Comparison of ENCODE assay signal across 16 cellular contexts in the genomic region with DNA sequence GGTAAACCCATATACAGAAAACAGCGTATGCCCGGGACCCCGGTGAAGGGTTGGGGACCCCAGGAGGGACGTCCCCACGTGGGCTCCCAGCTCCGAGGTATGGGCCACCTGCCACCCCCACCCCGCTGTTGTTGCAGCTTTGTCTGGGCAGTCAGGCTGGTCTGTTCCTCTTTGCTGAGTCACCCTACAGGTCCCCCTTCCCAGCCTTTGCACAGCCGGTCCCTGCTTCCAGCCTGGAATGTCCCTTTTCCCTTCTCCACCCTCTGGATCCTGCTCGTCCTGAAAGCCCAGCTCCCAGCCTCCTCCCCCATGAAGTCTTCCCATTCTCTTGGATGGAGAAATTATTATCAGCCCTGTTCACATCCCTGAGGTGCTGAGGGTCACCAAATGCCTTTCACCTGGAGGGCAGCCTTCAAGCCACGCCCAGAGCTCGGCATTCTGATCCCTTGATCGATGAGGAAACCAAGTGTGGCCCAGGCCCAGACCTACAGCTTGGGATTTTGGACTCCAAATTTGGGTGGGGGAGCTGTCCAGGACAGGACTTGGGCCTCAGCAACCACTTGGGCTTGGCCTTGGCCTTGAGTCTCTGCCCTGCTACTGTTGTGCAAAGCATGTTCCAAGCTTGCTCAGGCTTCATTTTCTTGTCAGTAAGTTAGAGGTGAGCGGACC. TPM values are rescaled to one million over a fixed set of nuclear protein-coding genes. Genes with fewer than 3 reads are reported as not detected.
A peak's percentile ranks its signal among the peaks of the same experiment; 100 is the strongest.
DNase-seq lines count a peak whose midpoint lies in the region; TF ChIP-seq lines count a peak whose summit lies in the region.
"Had no signal": no experiment of that assay in that cellular context is flagged by ENCODE, and none has a peak within 500 bp of the region (broad histone marks: within the 10 kb centered on the region; RNA-seq: fewer than 3 reads in every experiment).

No MANE protein-coding gene starts in this region.

- no peak overlapping the region for H2AFZ ChIP-seq in osteoblast (ENCODE audit: low read length)

- H3K79me2 ChIP-seq in osteoblast (ENCODE audit: insufficient read depth, low read length): no peaks in the 10 kb centered on the region

- no peak overlapping the region for H3K4me2 ChIP-seq in osteoblast (ENCODE audit: insufficient read depth, low read length)
- H3K4me2 ChIP-seq: KMS-11 had no signal

- H3K9me3 ChIP-seq in esophagus (ENCODE audit: control insufficient read depth in 2 of 2, insufficient read depth in 1 of 2, low read depth in 1 of 2, low read length in 1 of 2): peaks cover 0 to 9% of the 10 kb centered on the region in 2 donors
- no peaks in the 10 kb centered on the region for H3K9me3 ChIP-seq in osteoblast (ENCODE audit: low read depth, low read length)
- H3K9me3 ChIP-seq in MG63: no peaks in the 10 kb centered on the region
- H3K9me3 ChIP-seq: spleen had no signal

- peak overlapping the region; percentile 33 to 59 for H3K4me3 ChIP-seq in esophagus (ENCODE audit: low read depth in 1 of 2, low read length in 2 of 2)
- H3K4me3 ChIP-seq in osteoblast (ENCODE audit: insufficient read depth, low read length): no peak overlapping the region
- H3K4me3 ChIP-seq in MG63: no peak overlapping the region
- H3K4me3 ChIP-seq: spleen had no signal

- DNase-seq in DMS53 (lab: John Stamatoyannopoulos, UW) (peak; percentile 95), NCI-H510A (lab: John Stamatoyannopoulos, UW) (peak; percentile 75), osteoblast (ENCODE audit: insufficient read length, low spot score, missing footprints) (peak; percentile 81), MV-4-11 (lab: John Stamatoyannopoulos, UW) (no peak), MG63 (no peak)
- DNase-seq in effector CD4-positive, alpha-beta T cell: no peak
- DNase-seq in stimulated activated CD8-positive, alpha-beta memory T cell treated with anti-CD3 and anti-CD28 coated beads, Interleukin-4, amount 100 ng/mL, for 48 hours: no peak
- DNase-seq: activated T-cell treated with anti-CD3 and anti-CD28 coated beads, Interleukin-2, amount 50 U/mL, for 48 hours; CD4-positive, alpha-beta memory T cell; spleen had no signal

- no peaks in the 10 kb centered on the region for H4K20me1 ChIP-seq in osteoblast (ENCODE audit: insufficient read depth, low read length)

- 50 to 59% methylated on average over 13 of the region's 13 CpGs for WGBS in esophagus, 2 donors

- peaks cover 0 to 34% of the 10 kb centered on the region in 2 donors for H3K4me1 ChIP-seq in esophagus (ENCODE audit: control insufficient read depth in 2 of 2, insufficient read depth in 2 of 2, low read length in 1 of 2)
- H3K4me1 ChIP-seq in osteoblast (ENCODE audit: insufficient read depth, low read length): no peaks in the 10 kb centered on the region

- H3K27me3 ChIP-seq in esophagus (ENCODE audit: control insufficient read depth in 1 of 2, insufficient read depth in 2 of 2, low read length in 2 of 2): no peaks in the 10 kb centered on the region
- no peaks in the 10 kb centered on the region for H3K27me3 ChIP-seq in osteoblast (ENCODE audit: insufficient read depth, low read length)
- no peaks in the 10 kb centered on the region for H3K27me3 ChIP-seq in MG63
- H3K27me3 ChIP-seq: spleen had no signal

- H3K36me3 ChIP-seq in esophagus (ENCODE audit: control insufficient read depth in 2 of 2, insufficient read depth in 2 of 2, low read length in 1 of 2) (peaks cover 0 to 2% of the 10 kb centered on the region in 2 donors), osteoblast (ENCODE audit: insufficient read depth, low read length) (no peaks in the 10 kb centered on the region), MG63 (no peaks in the 10 kb centered on the region)
- H3K36me3 ChIP-seq: spleen had no signal

- peak overlapping the region; percentile 73 to 95 for H3K27ac ChIP-seq in esophagus (ENCODE audit: low read depth in 2 of 2, low read length in 1 of 2)
- H3K27ac ChIP-seq in osteoblast (ENCODE audit: low read depth, low read length): no peak overlapping the region
- H3K27ac ChIP-seq: KMS-11 had no signal

- no peak for TF ChIP-seq CTCF in osteoblast (IDR thresholded peaks at IDR 0.05; ENCODE audit: extremely low read depth, low read depth, low read length)

RNA-seq across cellular contexts. Expression of a gene that starts 2.6 kb away (rescaled TPM):
- polyA plus RNA-seq in esophagus: 100 to 1,000 TPM; 124 to 233 TPM
- 0.36 and 0.59 TPM in 2 replicates for total RNA-seq in osteoblast
- not detected in 2 replicates for total RNA-seq in MG63 (2014; rRNA removed; shearing (Covaris generic); ENCODE audit: low replicate concordance)
- total RNA-seq: CD4-positive, alpha-beta memory T cell; Right ventricle myocardium inferior had no signal

RNA-seq across cellular contexts. Expression of a gene that starts 8.9 kb away (rescaled TPM):
- 1 to 10 TPM in 1 of 2 donors, under 1 TPM in 1; 0.45 to 1.1 TPM for polyA plus RNA-seq in esophagus
- total RNA-seq in osteoblast: 8.7 and 8.8 TPM in 2 replicates
- not detected in 2 replicates for total RNA-seq in MG63 (2014; rRNA removed; shearing (Covaris generic); ENCODE audit: low replicate concordance)

RNA-seq across cellular contexts. Expression of a gene that starts 27.6 kb away (rescaled TPM):
- not detected for polyA plus RNA-seq in esophagus
- total RNA-seq in osteoblast: not detected in 2 replicates
- not detected in 2 replicates for total RNA-seq in MG63 (2014; rRNA removed; shearing (Covaris generic); ENCODE audit: low replicate concordance)
- total RNA-seq: CD4-positive, alpha-beta memory T cell; endothelial cell of umbilical vein; H4; naive thymus-derived CD8-positive, alpha-beta T cell; Right ventricle myocardium inferior; spleen had no signal
- polyA plus RNA-seq: CD4-positive, alpha-beta memory T cell; endothelial cell of umbilical vein; naive thymus-derived CD8-positive, alpha-beta T cell; spleen had no signal

Comparison
In these comparisons a context has a peak if more than half of its experiments do, and no peak if none do; other contexts are left out.
1. DNase-seq: peak in DMS53 (single experiment), NCI-H510A (single experiment) and osteoblast (single experiment); none in MV-4-11 (single experiment), MG63 (single experiment), effector CD4-positive, alpha-beta T cell (single experiment) and stimulated activated CD8-positive, alpha-beta memory T cell treated with anti-CD3 and anti-CD28 coated beads, Interleukin-4, amount 100 ng/mL, for 48 hours (single experiment).
2. H3K4me3 ChIP-seq: peak in esophagus (2 of 2); none in osteoblast (single experiment) and MG63 (single experiment).